In the genomic region with DNA sequence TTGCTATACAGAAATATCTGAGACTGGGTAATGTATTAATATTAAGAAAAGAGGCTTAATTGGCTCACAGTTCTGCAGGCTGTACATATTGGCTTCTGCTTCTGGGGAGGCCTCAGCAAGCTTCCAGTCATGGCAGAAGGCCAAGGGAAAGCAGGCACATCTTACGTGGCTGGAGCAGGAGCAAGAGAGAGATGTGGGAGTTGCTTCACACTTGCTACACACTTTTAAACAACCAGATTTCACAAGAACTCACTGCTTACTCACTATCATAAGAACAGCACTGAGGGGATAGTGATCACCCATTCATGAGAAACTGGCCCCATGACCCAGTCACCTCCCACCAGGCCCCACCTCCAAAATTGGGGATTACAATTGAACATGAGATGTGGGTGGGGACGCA, we compare ENCODE assay signal across 1 cellular context.
TF ChIP-seq lines count a peak whose summit lies in the region.

No MANE protein-coding gene starts in this region.

TF ChIP-seq in K562, 482 proteins besides CTCF, POLR2A, EP300 and RAD21 (continued from another document):
- TF ChIP-seq, protein P1, sequence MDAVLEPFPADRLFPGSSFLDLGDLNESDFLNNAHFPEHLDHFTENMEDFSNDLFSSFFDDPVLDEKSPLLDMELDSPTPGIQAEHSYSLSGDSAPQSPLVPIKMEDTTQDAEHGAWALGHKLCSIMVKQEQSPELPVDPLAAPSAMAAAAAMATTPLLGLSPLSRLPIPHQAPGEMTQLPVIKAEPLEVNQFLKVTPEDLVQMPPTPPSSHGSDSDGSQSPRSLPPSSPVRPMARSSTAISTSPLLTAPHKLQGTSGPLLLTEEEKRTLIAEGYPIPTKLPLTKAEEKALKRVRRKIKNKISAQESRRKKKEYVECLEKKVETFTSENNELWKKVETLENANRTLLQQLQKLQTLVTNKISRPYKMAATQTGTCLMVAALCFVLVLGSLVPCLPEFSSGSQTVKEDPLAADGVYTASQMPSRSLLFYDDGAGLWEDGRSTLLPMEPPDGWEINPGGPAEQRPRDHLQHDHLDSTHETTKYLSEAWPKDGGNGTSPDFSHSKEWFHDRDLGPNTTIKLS (IDR thresholded peaks at IDR 0.05; ENCODE audit: borderline replicate concordance, low read depth), result no peak
- TF ChIP-seq MAX (CRISPR knock-in tag; IDR thresholded peaks at IDR 0.05) (no peak), ZNF212 (CRISPR knock-in tag; IDR thresholded peaks at IDR 0.05) (no peak), RBM39 (optimal IDR thresholded peaks at IDR 0.05; ENCODE audit: low read depth, low read length) (no peak), RBBP5 (IDR thresholded peaks at IDR 0.05; ENCODE audit: borderline replicate concordance, insufficient read depth, low read length, poor library complexity, severe bottlenecking) (no peak), CBX8 (IDR thresholded peaks at IDR 0.05; ENCODE audit: borderline replicate concordance, extremely low read depth, low read depth, low read length, poor library complexity, severe bottlenecking) (no peak), ZNF780A (CRISPR knock-in tag; IDR thresholded peaks at IDR 0.05) (no peak), ZNF644 (tag; IDR thresholded peaks at IDR 0.05; ENCODE audit: low read depth) (no peak), ZBTB17 (CRISPR knock-in tag; IDR thresholded peaks at IDR 0.05) (no peak), CEBPB (tag; IDR thresholded peaks at IDR 0.05) (0 out of 2 replicates have a peak, but pooled peaks have one; percentile 22), NELFE (IDR thresholded peaks at IDR 0.05; ENCODE audit: insufficient read depth, insufficient read length) (no peak), NFIC (IDR thresholded peaks at IDR 0.05) (peak; percentile 33), RCOR1 (IDR thresholded peaks at IDR 0.05; ENCODE audit: borderline replicate concordance in 1 of 2, low read depth in 2 of 2, low read length in 2 of 2) (no peak), RBFOX2 (IDR thresholded peaks at IDR 0.05; ENCODE audit: low read depth, low read length) (no peak), ZBTB49 (CRISPR knock-in tag; IDR thresholded peaks at IDR 0.05; ENCODE audit: borderline replicate concordance) (no peak), HDAC8 (tag; IDR thresholded peaks at IDR 0.05) (no peak)
- TF ChIP-seq, protein P2, sequence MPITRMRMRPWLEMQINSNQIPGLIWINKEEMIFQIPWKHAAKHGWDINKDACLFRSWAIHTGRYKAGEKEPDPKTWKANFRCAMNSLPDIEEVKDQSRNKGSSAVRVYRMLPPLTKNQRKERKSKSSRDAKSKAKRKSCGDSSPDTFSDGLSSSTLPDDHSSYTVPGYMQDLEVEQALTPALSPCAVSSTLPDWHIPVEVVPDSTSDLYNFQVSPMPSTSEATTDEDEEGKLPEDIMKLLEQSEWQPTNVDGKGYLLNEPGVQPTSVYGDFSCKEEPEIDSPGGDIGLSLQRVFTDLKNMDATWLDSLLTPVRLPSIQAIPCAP (CRISPR knock-in tag; IDR thresholded peaks at IDR 0.05; ENCODE audit: borderline replicate concordance), result no peak
- TF ChIP-seq, protein P3, sequence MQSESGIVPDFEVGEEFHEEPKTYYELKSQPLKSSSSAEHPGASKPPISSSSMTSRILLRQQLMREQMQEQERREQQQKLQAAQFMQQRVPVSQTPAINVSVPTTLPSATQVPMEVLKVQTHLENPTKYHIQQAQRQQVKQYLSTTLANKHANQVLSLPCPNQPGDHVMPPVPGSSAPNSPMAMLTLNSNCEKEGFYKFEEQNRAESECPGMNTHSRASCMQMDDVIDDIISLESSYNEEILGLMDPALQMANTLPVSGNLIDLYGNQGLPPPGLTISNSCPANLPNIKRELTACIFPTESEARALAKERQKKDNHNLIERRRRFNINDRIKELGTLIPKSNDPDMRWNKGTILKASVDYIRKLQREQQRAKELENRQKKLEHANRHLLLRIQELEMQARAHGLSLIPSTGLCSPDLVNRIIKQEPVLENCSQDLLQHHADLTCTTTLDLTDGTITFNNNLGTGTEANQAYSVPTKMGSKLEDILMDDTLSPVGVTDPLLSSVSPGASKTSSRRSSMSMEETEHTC (IDR thresholded peaks at IDR 0.05), result no peak
- TF ChIP-seq, protein P4, sequence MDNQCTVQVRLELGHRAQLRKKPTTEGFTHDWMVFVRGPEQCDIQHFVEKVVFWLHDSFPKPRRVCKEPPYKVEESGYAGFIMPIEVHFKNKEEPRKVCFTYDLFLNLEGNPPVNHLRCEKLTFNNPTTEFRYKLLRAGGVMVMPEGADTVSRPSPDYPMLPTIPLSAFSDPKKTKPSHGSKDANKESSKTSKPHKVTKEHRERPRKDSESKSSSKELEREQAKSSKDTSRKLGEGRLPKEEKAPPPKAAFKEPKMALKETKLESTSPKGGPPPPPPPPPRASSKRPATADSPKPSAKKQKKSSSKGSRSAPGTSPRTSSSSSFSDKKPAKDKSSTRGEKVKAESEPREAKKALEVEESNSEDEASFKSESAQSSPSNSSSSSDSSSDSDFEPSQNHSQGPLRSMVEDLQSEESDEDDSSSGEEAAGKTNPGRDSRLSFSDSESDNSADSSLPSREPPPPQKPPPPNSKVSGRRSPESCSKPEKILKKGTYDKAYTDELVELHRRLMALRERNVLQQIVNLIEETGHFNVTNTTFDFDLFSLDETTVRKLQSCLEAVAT (IDR thresholded peaks at IDR 0.05), result no peak
